In genomic region chr17:58249270-58250133, GRCh38 we compare ENCODE assay signal across 8 cellular contexts.
DNase-seq lines count a peak whose midpoint lies in the region; ATAC-seq and TF ChIP-seq lines count a peak whose summit lies in the region.

No MANE protein-coding gene starts in this region.

- TF ChIP-seq CTCF in C4-2B (conservative IDR thresholded peaks at IDR 0.05) (peak; percentile 95), VCaP (conservative IDR thresholded peaks at IDR 0.05) (peak; percentile 89)

- DNase-seq in NCI-H1417 treated with DMSO at 0.1 percent for 48 hours (lab: John Stamatoyannopoulos, UW): peak; percentile 12
- DNase-seq in T47D (ENCODE audit: low read depth in 1 of 2, low spot score in 1 of 2): peak; percentile 60 to 86
- DNase-seq in iPS-NIHi7 (ENCODE audit: extremely low spot score): peak; percentile 96
- DNase-seq in smooth muscle cell of the brain vasculature (ENCODE audit: low read depth, low spot score): peak; percentile 20
- DNase-seq in SHP77 treated with DMSO at 0.1 percent for 48 hours (lab: John Stamatoyannopoulos, UW): no peak

- in situ Hi-C loops in T47D (cut with HindIII; ENCODE audit: low pct_unique_long_range_greater_than_20kb, low sequenced_read_pairs): no loop called here

- H3K27ac ChIP-seq in C4-2B (peak overlapping the region; percentile 59), VCaP (peak overlapping the region; percentile 26; the same call in 1 of the 2 replicates)

- ATAC-seq in GM21526 (IDR thresholded peaks at IDR 0.05; ENCODE audit: low FRiP score, unreplicated experiment): peak; percentile 56
